In genomic region chr1:109425391-109425790, GRCh38 we compare ENCODE assay signal across 8 cellular contexts. TPM values are rescaled to one million over a fixed set of nuclear protein-coding genes. Genes with fewer than 3 reads are reported as not detected.
DNase-seq lines count a peak whose midpoint lies in the region; ATAC-seq and TF ChIP-seq lines count a peak whose summit lies in the region.

No MANE protein-coding gene starts in this region.

- POLR2A ChIA-PET in CD8-positive, alpha-beta memory T cell (lab: Charles Lee) = interaction anchor here (0.7 to 1.9 kb wide), 8 partner anchors 58 to 913 kb away, joined by 3 to 16 read pairs (median 4); partner anchors contain the start of genes AMIGO1, ATXN7L2, GNAI3 and PSRC1

- peaks cover 36 to 52% (median 48%) of the 10 kb centered on the region in 3 donors for H3K4me1 Mint-ChIP-seq in CD8-positive, alpha-beta memory T cell
- peaks cover 45% of the 10 kb centered on the region for H3K4me1 Mint-ChIP-seq in activated naive CD8-positive, alpha-beta T cell (ENCODE audit: low read depth)

- no peaks in the 10 kb centered on the region for H3K27me3 Mint-ChIP-seq in CD8-positive, alpha-beta memory T cell
- no peaks in the 10 kb centered on the region for H3K27me3 Mint-ChIP-seq in activated naive CD8-positive, alpha-beta T cell

- H3K36me3 Mint-ChIP-seq in CD8-positive, alpha-beta memory T cell = peaks cover 0 to 42% (median 2%) of the 10 kb centered on the region in 3 donors
- H3K36me3 Mint-ChIP-seq in activated naive CD8-positive, alpha-beta T cell = peaks cover 9% of the 10 kb centered on the region

- peak overlapping the region; percentile 85 for H3K4me3 ChIP-seq in CD8-positive, alpha-beta memory T cell (ENCODE audit: low read length)
- H3K4me3 ChIP-seq in thoracic aorta = peak overlapping the region; percentile 93

- H3K27ac ChIP-seq in CD8-positive, alpha-beta memory T cell (ENCODE audit: low read depth, low read length) = peak overlapping the region; percentile 94
- H3K27ac ChIP-seq in thoracic aorta = peak overlapping the region; percentile 72 to 90

- ATAC-seq in thoracic aorta (ENCODE audit: insufficient number of reproducible peaks, low FRiP score, low read depth) = no peak

- H3K4me1 ChIP-seq in CD8-positive, alpha-beta memory T cell (ENCODE audit: insufficient read depth, low read length) = peaks cover 45% of the 10 kb centered on the region
- H3K4me1 ChIP-seq in thoracic aorta (ENCODE audit: control insufficient read depth in 1 of 2, low read depth in 2 of 2) = peaks cover 18 to 28% of the 10 kb centered on the region in 2 donors

- H3K36me3 ChIP-seq in CD8-positive, alpha-beta memory T cell (ENCODE audit: insufficient read depth, low read length) = peaks cover 11% of the 10 kb centered on the region
- peaks cover 8% of the 10 kb centered on the region for H3K36me3 ChIP-seq in thoracic aorta

- no peaks in the 10 kb centered on the region for H3K9me3 ChIP-seq in CD8-positive, alpha-beta memory T cell (ENCODE audit: low read length)
- H3K9me3 ChIP-seq in thoracic aorta = no peaks in the 10 kb centered on the region

- TF ChIP-seq CTCF in thoracic aorta (IDR thresholded peaks at IDR 0.05) = no peak

- no peaks in the 10 kb centered on the region for H3K27me3 ChIP-seq in CD8-positive, alpha-beta memory T cell (ENCODE audit: insufficient read depth, low read length, poor library complexity, severe bottlenecking)
- H3K27me3 ChIP-seq in thoracic aorta (replicated peaks; ENCODE audit: insufficient read depth) = no peaks in the 10 kb centered on the region

- H3K27ac Mint-ChIP-seq in CD8-positive, alpha-beta memory T cell = peak overlapping the region; percentile 96 to 100 (median 99)
- H3K27ac Mint-ChIP-seq in activated naive CD8-positive, alpha-beta T cell = peak overlapping the region; percentile 97

- CTCF ChIA-PET in CD8-positive, alpha-beta memory T cell (lab: Charles Lee) = interaction anchor here (0.9 to 3.5 kb wide), 10 partner anchors 8 to 325 kb away, joined by 3 to 17 read pairs (median 6); partner anchors contain the start of genes ATXN7L2, CYB561D1 and GNAI3

- DNase-seq in CD8-positive, alpha-beta memory T cell = peak in 2 of 5 donors; percentile 67 to 72
- DNase-seq in HT-29 (ENCODE audit: low spot score) (peak; percentile 54), iris pigment epithelial cell (ENCODE audit: low read depth) (peak; percentile 56), thoracic aorta (ENCODE audit: low spot score) (no peak), NCI-H510A treated with DMSO at 0.1 percent for 48 hours (lab: John Stamatoyannopoulos, UW) (no peak), cerebellum (ENCODE audit: low spot score) (no peak)
- DNase-seq in NK-92 treated with Interleukin-12 subunit alpha and Interleukin-12 subunit beta, amount 100 ng/mL, for 24 hours (lab: John Stamatoyannopoulos, UW) = no peak

- H3K9me3 Mint-ChIP-seq in CD8-positive, alpha-beta memory T cell = no peaks in the 10 kb centered on the region
- no peaks in the 10 kb centered on the region for H3K9me3 Mint-ChIP-seq in activated naive CD8-positive, alpha-beta T cell (ENCODE audit: low read depth)

- H3K4me3 Mint-ChIP-seq in CD8-positive, alpha-beta memory T cell = peak overlapping the region; percentile 96 to 99 (median 98)
- H3K4me3 Mint-ChIP-seq in activated naive CD8-positive, alpha-beta T cell = peak overlapping the region; percentile 97

RNA-seq across cellular contexts. Expression of gene PSMA5, which starts 0.9 kb away (rescaled TPM):
- total RNA-seq in CD8-positive, alpha-beta memory T cell = 100 to 1,000 TPM; 207 to 238 TPM
- polyA plus RNA-seq in CD8-positive, alpha-beta memory T cell = 120 TPM
- total RNA-seq in HT-29 (2014; rRNA removed; shearing (Covaris generic)) = 61.2 and 80.9 TPM in 2 replicates
- total RNA-seq in thoracic aorta = 10 to 100 TPM; 17.3 to 20.1 TPM
- total RNA-seq in cerebellum = 30.3 TPM

RNA-seq across cellular contexts. Expression of gene SORT1, which starts 27.7 kb away (rescaled TPM):
- total RNA-seq in CD8-positive, alpha-beta memory T cell = 1 to 10 TPM; 3.0 to 3.9 TPM
- polyA plus RNA-seq in CD8-positive, alpha-beta memory T cell = 0.16 TPM
- total RNA-seq in HT-29 (2014; rRNA removed; shearing (Covaris generic)) = 15.3 and 16.3 TPM in 2 replicates
- total RNA-seq in thoracic aorta = 100 to 1,000 TPM; 225 to 231 TPM
- total RNA-seq in cerebellum = 64.7 TPM

RNA-seq across cellular contexts. Expression of gene SYPL2, which starts 41.0 kb away (rescaled TPM):
- under 1 TPM in 1 of 2 experiments, not detected in 1; 0.07 TPM for total RNA-seq in CD8-positive, alpha-beta memory T cell
- 0.07 TPM for polyA plus RNA-seq in CD8-positive, alpha-beta memory T cell
- total RNA-seq in HT-29 (2014; rRNA removed; shearing (Covaris generic)) = not detected in 2 replicates
- total RNA-seq in thoracic aorta (1 to 10 TPM; 4.2 to 6.1 TPM), cerebellum (0.09 TPM)

RNA-seq across cellular contexts. Expression of gene ATXN7L2, which starts 58.3 kb away (rescaled TPM):
- total RNA-seq in CD8-positive, alpha-beta memory T cell = 10 to 100 TPM; 14.6 to 15.3 TPM
- 8.7 TPM for polyA plus RNA-seq in CD8-positive, alpha-beta memory T cell
- 10.8 and 14.1 TPM in 2 replicates for total RNA-seq in HT-29 (2014; rRNA removed; shearing (Covaris generic))
- total RNA-seq in thoracic aorta (1 to 10 TPM; 3.1 to 7.7 TPM), cerebellum (5.6 TPM)

Comparison
In these comparisons a context has a peak if more than half of its experiments do, and no peak if none do; other contexts are left out.
1. DNase-seq: peak in HT-29 (single experiment) and iris pigment epithelial cell (single experiment); none in thoracic aorta (single experiment), NCI-H510A treated with DMSO at 0.1 percent for 48 hours (single experiment), cerebellum (single experiment) and NK-92 treated with Interleukin-12 subunit alpha and Interleukin-12 subunit beta, amount 100 ng/mL, for 24 hours (single experiment).